ENCODE assay signal across 1 cellular context in the genomic region with DNA sequence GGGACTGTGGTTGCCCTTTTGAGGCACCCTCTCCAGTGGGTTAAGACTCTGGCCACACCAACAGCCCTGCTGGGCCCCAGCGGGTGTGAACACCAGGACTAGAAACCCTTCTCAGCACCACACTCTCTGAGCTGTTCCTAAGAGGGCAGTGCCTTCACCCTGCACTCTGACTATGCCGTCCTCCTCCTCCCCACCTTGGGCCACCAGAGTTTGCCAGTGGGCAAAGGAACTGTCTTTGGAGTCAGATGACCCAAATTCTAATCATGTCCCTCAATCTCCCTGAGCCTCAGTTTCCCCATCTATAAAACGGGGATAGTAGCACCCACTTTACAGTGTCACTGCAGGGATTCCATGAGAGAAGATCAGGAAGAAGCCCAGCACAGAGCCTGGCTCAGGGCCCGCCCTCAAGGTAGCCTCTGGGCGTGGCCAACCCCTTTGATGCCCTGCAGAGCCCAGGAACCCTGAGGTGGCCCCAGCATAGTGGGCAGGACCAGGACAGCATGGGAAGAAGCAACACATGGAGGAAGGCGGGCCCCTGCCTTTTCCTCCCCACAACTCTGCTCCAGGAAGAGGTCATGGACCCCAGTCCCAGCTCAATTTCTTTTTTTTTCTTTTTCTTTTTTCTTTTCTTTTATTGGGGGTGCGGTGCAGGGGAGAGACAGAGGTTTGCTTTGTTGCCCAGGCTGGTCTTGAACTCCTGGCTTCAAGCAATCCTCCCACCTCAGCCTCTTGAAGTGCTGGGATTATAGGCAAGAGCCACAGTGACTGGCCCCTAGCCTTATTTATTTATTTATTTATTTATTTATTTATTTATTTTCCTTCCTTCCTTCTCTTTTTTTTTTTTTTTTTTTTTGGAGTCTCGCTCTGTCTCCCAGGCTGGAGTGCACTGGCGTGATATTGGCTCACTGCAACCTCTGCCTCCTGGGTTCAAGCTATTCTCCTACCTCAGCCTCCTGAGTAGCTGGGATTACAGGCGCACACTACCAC.
A peak's percentile ranks its signal among the peaks of the same experiment; 100 is the strongest.
TF ChIP-seq lines count a peak whose summit lies in the region.

No MANE protein-coding gene starts in this region.

TF ChIP-seq in K562, 482 proteins besides CTCF, POLR2A, EP300 and RAD21:
- TF ChIP-seq CHD2 (IDR thresholded peaks at IDR 0.05; ENCODE audit: low read depth, low read length) (no peak), BCOR (IDR thresholded peaks at IDR 0.05) (0 out of 2 replicates have a peak, but pooled peaks have one; percentile 19), ADNP (tag; IDR thresholded peaks at IDR 0.05) (peak; percentile 56; the same call in 1 of the 2 replicates), MIER1 (IDR thresholded peaks at IDR 0.05; ENCODE audit: low read depth) (no peak), FOSL1 (tag; conservative IDR thresholded peaks at IDR 0.05) (no peak), ZSCAN32 (CRISPR knock-in tag; IDR thresholded peaks at IDR 0.05) (no peak), KLF10 (CRISPR knock-in tag; IDR thresholded peaks at IDR 0.05) (no peak)
- TF ChIP-seq, protein P1, sequence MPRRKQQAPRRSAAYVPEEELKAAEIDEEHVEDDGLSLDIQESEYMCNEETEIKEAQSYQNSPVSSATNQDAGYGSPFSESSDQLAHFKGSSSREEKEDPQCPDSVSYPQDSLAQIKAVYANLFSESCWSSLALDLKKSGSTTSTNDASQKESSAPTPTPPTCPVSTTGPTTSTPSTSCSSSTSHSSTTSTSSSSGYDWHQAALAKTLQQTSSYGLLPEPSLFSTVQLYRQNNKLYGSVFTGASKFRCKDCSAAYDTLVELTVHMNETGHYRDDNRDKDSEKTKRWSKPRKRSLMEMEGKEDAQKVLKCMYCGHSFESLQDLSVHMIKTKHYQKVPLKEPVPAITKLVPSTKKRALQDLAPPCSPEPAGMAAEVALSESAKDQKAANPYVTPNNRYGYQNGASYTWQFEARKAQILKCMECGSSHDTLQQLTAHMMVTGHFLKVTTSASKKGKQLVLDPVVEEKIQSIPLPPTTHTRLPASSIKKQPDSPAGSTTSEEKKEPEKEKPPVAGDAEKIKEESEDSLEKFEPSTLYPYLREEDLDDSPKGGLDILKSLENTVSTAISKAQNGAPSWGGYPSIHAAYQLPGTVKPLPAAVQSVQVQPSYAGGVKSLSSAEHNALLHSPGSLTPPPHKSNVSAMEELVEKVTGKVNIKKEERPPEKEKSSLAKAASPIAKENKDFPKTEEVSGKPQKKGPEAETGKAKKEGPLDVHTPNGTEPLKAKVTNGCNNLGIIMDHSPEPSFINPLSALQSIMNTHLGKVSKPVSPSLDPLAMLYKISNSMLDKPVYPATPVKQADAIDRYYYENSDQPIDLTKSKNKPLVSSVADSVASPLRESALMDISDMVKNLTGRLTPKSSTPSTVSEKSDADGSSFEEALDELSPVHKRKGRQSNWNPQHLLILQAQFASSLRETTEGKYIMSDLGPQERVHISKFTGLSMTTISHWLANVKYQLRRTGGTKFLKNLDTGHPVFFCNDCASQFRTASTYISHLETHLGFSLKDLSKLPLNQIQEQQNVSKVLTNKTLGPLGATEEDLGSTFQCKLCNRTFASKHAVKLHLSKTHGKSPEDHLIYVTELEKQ (CRISPR knock-in tag; IDR thresholded peaks at IDR 0.05), result no peak
- TF ChIP-seq, protein P2, sequence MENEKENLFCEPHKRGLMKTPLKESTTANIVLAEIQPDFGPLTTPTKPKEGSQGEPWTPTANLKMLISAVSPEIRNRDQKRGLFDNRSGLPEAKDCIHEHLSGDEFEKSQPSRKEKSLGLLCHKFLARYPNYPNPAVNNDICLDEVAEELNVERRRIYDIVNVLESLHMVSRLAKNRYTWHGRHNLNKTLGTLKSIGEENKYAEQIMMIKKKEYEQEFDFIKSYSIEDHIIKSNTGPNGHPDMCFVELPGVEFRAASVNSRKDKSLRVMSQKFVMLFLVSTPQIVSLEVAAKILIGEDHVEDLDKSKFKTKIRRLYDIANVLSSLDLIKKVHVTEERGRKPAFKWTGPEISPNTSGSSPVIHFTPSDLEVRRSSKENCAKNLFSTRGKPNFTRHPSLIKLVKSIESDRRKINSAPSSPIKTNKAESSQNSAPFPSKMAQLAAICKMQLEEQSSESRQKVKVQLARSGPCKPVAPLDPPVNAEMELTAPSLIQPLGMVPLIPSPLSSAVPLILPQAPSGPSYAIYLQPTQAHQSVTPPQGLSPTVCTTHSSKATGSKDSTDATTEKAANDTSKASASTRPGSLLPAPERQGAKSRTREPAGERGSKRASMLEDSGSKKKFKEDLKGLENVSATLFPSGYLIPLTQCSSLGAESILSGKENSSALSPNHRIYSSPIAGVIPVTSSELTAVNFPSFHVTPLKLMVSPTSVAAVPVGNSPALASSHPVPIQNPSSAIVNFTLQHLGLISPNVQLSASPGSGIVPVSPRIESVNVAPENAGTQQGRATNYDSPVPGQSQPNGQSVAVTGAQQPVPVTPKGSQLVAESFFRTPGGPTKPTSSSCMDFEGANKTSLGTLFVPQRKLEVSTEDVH (IDR thresholded peaks at IDR 0.05; ENCODE audit: low read depth, partially characterized antibody), result no peak
